Comparison of ENCODE assay signal across 1 cellular context in genomic region chr4:55553442-55553841, GRCh38.
TF ChIP-seq lines count a peak whose summit lies in the region.

No MANE protein-coding gene starts in this region.

TF ChIP-seq in GM12878, 131 proteins besides CTCF, POLR2A, EP300 and RAD21:
- TF ChIP-seq HSF1 (IDR thresholded peaks at IDR 0.05; ENCODE audit: low read depth, low read length) = no peak
- TF ChIP-seq NR2C1 (IDR thresholded peaks at IDR 0.05) = no peak
- no peak for TF ChIP-seq PRDM15 (CRISPR knock-in tag; IDR thresholded peaks at IDR 0.05)
